Comparison of ENCODE assay signal across 8 cellular contexts in the genomic region with DNA sequence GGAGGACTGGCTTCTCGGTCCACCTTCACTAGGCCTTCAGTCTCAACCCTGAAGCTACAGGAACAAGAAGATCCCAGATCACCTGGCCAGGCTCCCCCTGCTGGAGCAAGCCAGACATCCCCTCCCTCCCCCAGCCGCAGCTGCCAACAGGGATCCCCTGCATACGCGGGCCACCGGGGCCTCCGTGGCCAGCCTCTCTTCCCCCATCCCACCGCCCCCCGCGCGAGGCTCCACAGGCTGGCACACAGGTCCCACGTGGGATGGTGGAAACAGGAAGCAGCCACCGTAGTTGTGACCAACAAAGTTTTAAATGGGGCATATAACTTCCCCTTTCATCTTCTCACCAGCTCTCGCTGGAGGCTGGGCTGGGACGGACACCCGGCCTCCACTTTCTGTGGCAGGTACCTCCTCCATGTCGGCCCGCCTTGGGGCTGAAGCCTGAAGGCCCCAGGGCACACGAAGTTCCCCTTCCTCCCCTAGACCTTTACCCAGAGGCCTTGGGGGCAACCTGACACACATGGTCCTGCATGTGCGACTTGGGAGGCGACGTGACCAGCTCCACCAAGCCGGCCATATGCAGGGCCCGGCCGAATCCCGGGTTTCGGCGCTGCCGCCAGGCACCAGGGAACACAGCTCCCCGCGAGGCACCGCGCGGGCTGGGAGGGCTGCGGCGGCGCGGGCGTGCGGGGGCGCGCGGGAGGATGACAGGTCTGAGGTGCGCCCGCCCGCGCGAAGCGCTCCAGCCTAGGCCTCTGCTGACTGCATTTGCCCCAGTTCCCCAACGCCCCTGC. TPM values are rescaled to one million over a fixed set of nuclear protein-coding genes. Genes with fewer than 3 reads are reported as not detected.
DNase-seq lines count a peak whose midpoint lies in the region; ATAC-seq and TF ChIP-seq lines count a peak whose summit lies in the region.

No MANE protein-coding gene starts in this region.

- WGBS in lung, 2 donors, result 2 to 3% methylated on average over 38 to 49 of the region's 49 CpGs

- H3K27me3 ChIP-seq in lung (ENCODE audit: control insufficient read depth, insufficient read depth), result no peaks in the 10 kb centered on the region

- H3K27ac ChIP-seq in lung (ENCODE audit: low read depth in 1 of 2, low read length in 1 of 2), result peak overlapping the region; percentile 97 to 98

- no peaks in the 10 kb centered on the region for H3K36me3 ChIP-seq in lung (ENCODE audit: control insufficient read depth in 2 of 2, insufficient read depth in 2 of 2, low read length in 2 of 2)

- H3K4me1 ChIP-seq in lung (ENCODE audit: control insufficient read depth in 2 of 2, insufficient read depth in 2 of 2, low read length in 2 of 2), result peaks cover 53 to 57% of the 10 kb centered on the region in 2 donors

- TF ChIP-seq CTCF in lung (IDR thresholded peaks at IDR 0.05; ENCODE audit: control extremely low read depth, extremely low read depth), result no peak

- ATAC-seq in lung (ENCODE audit: insufficient read depth, low FRiP score) (no peak), GM21528 (IDR thresholded peaks at IDR 0.05; ENCODE audit: low FRiP score, unreplicated experiment) (no peak)

- H3K4me3 ChIP-seq in lung, result peak overlapping the region; percentile 91

- DNase-seq in Ammon's horn (ENCODE audit: low spot score), result peak; percentile 63
- DNase-seq in H4 (ENCODE audit: low spot score), result peak; percentile 67
- peak; percentile 57 for DNase-seq in NCI-H526 treated with DMSO at 0.1 percent for 48 hours (lab: John Stamatoyannopoulos, UW)
- DNase-seq in activated CD4-positive, alpha-beta T cell treated with anti-CD3 and anti-CD28 coated beads, Interleukin-2, amount 50 U/mL, for 1 hour, result peak; percentile 70
- DNase-seq in cortex of kidney (lab: John Stamatoyannopoulos, UW), result peak; percentile 35
- peak; percentile 68 for DNase-seq in lung (ENCODE audit: low spot score)
- peak; percentile 51 for DNase-seq in stimulated activated CD8-positive, alpha-beta memory T cell treated with anti-CD3 and anti-CD28 coated beads, Interleukin-15, amount 100 ng/mL, for 1 hour (ENCODE audit: low read depth)

- no peaks in the 10 kb centered on the region for H3K9me3 ChIP-seq in lung (ENCODE audit: control insufficient read depth in 2 of 2, insufficient read depth in 1 of 2, low read length in 1 of 2)

RNA-seq across cellular contexts. Expression of a gene that starts 44.4 kb away (rescaled TPM):
- 12.9 and 14.0 TPM in 2 replicates for total RNA-seq in H4 (2014; rRNA removed; shearing (Covaris generic))
- 10 to 100 TPM; 31.9 to 34.1 TPM for total RNA-seq in lung
- polyA plus RNA-seq in lung, result 10 to 100 TPM; 11.0 to 19.6 TPM
